9 cellular contexts compared by ENCODE assay signal in the genomic region with DNA sequence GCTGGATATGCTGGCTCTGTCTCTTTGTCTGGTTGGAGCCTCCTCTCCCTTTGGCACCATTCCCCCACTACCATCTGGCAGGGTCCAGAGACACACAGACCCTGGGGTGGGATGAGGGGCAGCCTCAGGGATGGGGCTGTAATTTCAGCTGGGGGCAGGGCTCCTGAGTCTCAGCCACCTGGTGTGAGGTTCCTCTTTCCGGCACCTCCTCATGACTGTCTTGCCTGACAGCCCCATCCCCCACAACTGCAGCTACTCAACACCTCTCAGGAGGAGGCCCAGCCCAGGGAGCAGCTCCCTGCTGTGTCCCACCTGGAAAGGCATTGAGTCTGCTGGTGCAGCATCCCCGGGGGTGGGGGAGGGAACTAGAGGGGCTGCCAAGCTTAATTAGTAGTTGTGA. TPM values are rescaled to one million over a fixed set of nuclear protein-coding genes. Genes with fewer than 3 reads are reported as not detected.
DNase-seq lines count a peak whose midpoint lies in the region; ATAC-seq and TF ChIP-seq lines count a peak whose summit lies in the region.
"Had no signal": no experiment of that assay in that cellular context is flagged by ENCODE, and none has a peak within 500 bp of the region (broad histone marks: within the 10 kb centered on the region; RNA-seq: fewer than 3 reads in every experiment).

No MANE protein-coding gene starts in this region.

- H3K27me3 Mint-ChIP-seq in activated naive CD8-positive, alpha-beta T cell, result no peaks in the 10 kb centered on the region
- no peaks in the 10 kb centered on the region for H3K27me3 Mint-ChIP-seq in activated naive CD8-positive, alpha-beta T cell treated with anti-CD3 and anti-CD28 coated beads, Interleukin-2, amount 50 U/mL, for 24 hours
- no peaks in the 10 kb centered on the region for H3K27me3 Mint-ChIP-seq in stimulated activated memory B cell treated with anti-CD40 and anti-IgM and Interleukin-4, amounts not matched to agents 10 μg/mL and 1 μg/mL and 100 μg/mL, for 72 hours

- no peak overlapping the region for H3K4me3 Mint-ChIP-seq in activated naive CD8-positive, alpha-beta T cell
- H3K4me3 Mint-ChIP-seq in activated naive CD8-positive, alpha-beta T cell treated with anti-CD3 and anti-CD28 coated beads, Interleukin-2, amount 50 U/mL, for 24 hours, result no peak overlapping the region
- no peak overlapping the region for H3K4me3 Mint-ChIP-seq in stimulated activated memory B cell treated with anti-CD40 and anti-IgM and Interleukin-4, amounts not matched to agents 10 μg/mL and 1 μg/mL and 100 μg/mL, for 72 hours

- ATAC-seq in activated naive CD8-positive, alpha-beta T cell treated with anti-CD3 and anti-CD28 coated beads, Interleukin-2, amount 50 U/mL, for 24 hours, result no peak
- ATAC-seq in HG03039 (IDR thresholded peaks at IDR 0.05; ENCODE audit: unreplicated experiment), result peak; percentile 50
- ATAC-seq in stimulated activated memory B cell treated with anti-CD40 and anti-IgM and Interleukin-4, amounts not matched to agents 10 μg/mL and 1 μg/mL and 100 μg/mL, for 72 hours, result peak; percentile 88
- no peak for ATAC-seq in activated naive CD4-positive, alpha-beta T cell treated with anti-CD3 and anti-CD28 coated beads, Interleukin-2, amount 50 U/mL, for 72 hours

- H3K4me3 ChIP-seq in esophagus squamous epithelium, result no peak overlapping the region

- peaks cover 35% of the 10 kb centered on the region for H3K4me1 Mint-ChIP-seq in activated naive CD8-positive, alpha-beta T cell (ENCODE audit: low read depth)
- H3K4me1 Mint-ChIP-seq in activated naive CD8-positive, alpha-beta T cell treated with anti-CD3 and anti-CD28 coated beads, Interleukin-2, amount 50 U/mL, for 24 hours, result peaks cover 28% of the 10 kb centered on the region
- H3K4me1 Mint-ChIP-seq in stimulated activated memory B cell treated with anti-CD40 and anti-IgM and Interleukin-4, amounts not matched to agents 10 μg/mL and 1 μg/mL and 100 μg/mL, for 72 hours, result peaks cover 48% of the 10 kb centered on the region

- no peaks in the 10 kb centered on the region for H3K9me3 Mint-ChIP-seq in activated naive CD8-positive, alpha-beta T cell (ENCODE audit: low read depth)
- no peaks in the 10 kb centered on the region for H3K9me3 Mint-ChIP-seq in activated naive CD8-positive, alpha-beta T cell treated with anti-CD3 and anti-CD28 coated beads, Interleukin-2, amount 50 U/mL, for 24 hours
- H3K9me3 Mint-ChIP-seq in stimulated activated memory B cell treated with anti-CD40 and anti-IgM and Interleukin-4, amounts not matched to agents 10 μg/mL and 1 μg/mL and 100 μg/mL, for 72 hours, result no peaks in the 10 kb centered on the region
- H3K9me3 Mint-ChIP-seq in activated naive CD4-positive, alpha-beta T cell treated with anti-CD3 and anti-CD28 coated beads, Interleukin-2, amount 50 U/mL, for 72 hours, result no peaks in the 10 kb centered on the region

- no peaks in the 10 kb centered on the region for H3K9me3 ChIP-seq in esophagus squamous epithelium

- WGBS in esophagus squamous epithelium, 2 donors, result no CpG with 5 or more reads among the region's 2 CpGs

- TF ChIP-seq POLR2A in esophagus squamous epithelium (IDR thresholded peaks at IDR 0.05), result no peak

- intact Hi-C loops in esophagus squamous epithelium (cut with DNase I), result loop anchor here (5.0 kb wide), 1 partner anchor 61 kb away; no protein-coding TSS in a partner anchor

- H3K27ac Mint-ChIP-seq in activated naive CD8-positive, alpha-beta T cell, result peak overlapping the region; percentile 58
- H3K27ac Mint-ChIP-seq in activated naive CD8-positive, alpha-beta T cell treated with anti-CD3 and anti-CD28 coated beads, Interleukin-2, amount 50 U/mL, for 24 hours, result no peak overlapping the region
- H3K27ac Mint-ChIP-seq in stimulated activated memory B cell treated with anti-CD40 and anti-IgM and Interleukin-4, amounts not matched to agents 10 μg/mL and 1 μg/mL and 100 μg/mL, for 72 hours, result peak overlapping the region; percentile 100
- peak overlapping the region in 1 of 2 donors; percentile 31 for H3K27ac Mint-ChIP-seq in activated naive CD4-positive, alpha-beta T cell treated with anti-CD3 and anti-CD28 coated beads, Interleukin-2, amount 50 U/mL, for 72 hours

- no peak for TF ChIP-seq CTCF in esophagus squamous epithelium (IDR thresholded peaks at IDR 0.05)

- H3K27ac ChIP-seq in esophagus squamous epithelium, result no peak overlapping the region

- H3K4me1 ChIP-seq in esophagus squamous epithelium, result peaks cover 6 to 36% (median 21%) of the 10 kb centered on the region in 3 donors

- no peak for DNase-seq in activated naive CD8-positive, alpha-beta T cell treated with anti-CD3 and anti-CD28 coated beads, Interleukin-2, amount 50 U/mL, for 24 hours
- DNase-seq in NCI-H446 (lab: John Stamatoyannopoulos, UW) (peak; percentile 54 to 83), middle frontal gyrus (ENCODE audit: extremely low spot score, low spot score) (no peak), esophagus squamous epithelium (lab: John Stamatoyannopoulos, UW) (no peak)
- no peak for DNase-seq in activated naive CD4-positive, alpha-beta T cell treated with anti-CD3 and anti-CD28 coated beads, Interleukin-2, amount 50 U/mL, for 72 hours (ENCODE audit: low spot score in 2 of 2)
- DNase-seq: DND-41 had no signal

- H3K27me3 ChIP-seq in esophagus squamous epithelium, result no peaks in the 10 kb centered on the region

- H3K36me3 ChIP-seq in esophagus squamous epithelium, result no peaks in the 10 kb centered on the region

- no peaks in the 10 kb centered on the region for H3K36me3 Mint-ChIP-seq in activated naive CD8-positive, alpha-beta T cell
- H3K36me3 Mint-ChIP-seq in activated naive CD8-positive, alpha-beta T cell treated with anti-CD3 and anti-CD28 coated beads, Interleukin-2, amount 50 U/mL, for 24 hours (ENCODE audit: low read depth), result no peaks in the 10 kb centered on the region
- H3K36me3 Mint-ChIP-seq in stimulated activated memory B cell treated with anti-CD40 and anti-IgM and Interleukin-4, amounts not matched to agents 10 μg/mL and 1 μg/mL and 100 μg/mL, for 72 hours, result no peaks in the 10 kb centered on the region
- H3K36me3 Mint-ChIP-seq in activated naive CD4-positive, alpha-beta T cell treated with anti-CD3 and anti-CD28 coated beads, Interleukin-2, amount 50 U/mL, for 72 hours, result peaks cover 0 to 7% of the 10 kb centered on the region in 2 donors

RNA-seq across cellular contexts. Expression of a gene that starts 11.7 kb away (rescaled TPM):
- 1,000 to 10,000 TPM; 1,098 to 4,026 (median 2,484) TPM for total RNA-seq in esophagus squamous epithelium
- 1,000 to 10,000 TPM; 2,876 to 3,412 TPM for total RNA-seq in activated naive CD4-positive, alpha-beta T cell treated with anti-CD3 and anti-CD28 coated beads, Interleukin-2, amount 50 U/mL, for 72 hours

RNA-seq across cellular contexts. Expression of a gene that starts 46.7 kb away (rescaled TPM):
- total RNA-seq in esophagus squamous epithelium, result 100 to 1,000 TPM in 3 of 4 donors, 10 to 100 TPM in 1; 76.5 to 205 (median 118) TPM
- total RNA-seq in activated naive CD4-positive, alpha-beta T cell treated with anti-CD3 and anti-CD28 coated beads, Interleukin-2, amount 50 U/mL, for 72 hours, result 1 to 10 TPM in 1 of 2 donors, under 1 TPM in 1; 0.87 to 4.5 TPM

RNA-seq across cellular contexts. Expression of a gene that starts 48.5 kb away (rescaled TPM):
- total RNA-seq in esophagus squamous epithelium, result 1,000 to 10,000 TPM in 1 of 4 donors, 100 to 1,000 TPM in 2, 10 to 100 TPM in 1; 91.0 to 1,037 (median 261) TPM
- 100 to 1,000 TPM; 249 to 277 TPM for total RNA-seq in activated naive CD4-positive, alpha-beta T cell treated with anti-CD3 and anti-CD28 coated beads, Interleukin-2, amount 50 U/mL, for 72 hours

Comparison
In these comparisons a context has a peak if more than half of its experiments do, and no peak if none do; other contexts are left out.
1. ATAC-seq: peak in HG03039 (single experiment) and stimulated activated memory B cell treated with anti-CD40 and anti-IgM and Interleukin-4, amounts not matched to agents 10 μg/mL and 1 μg/mL and 100 μg/mL, for 72 hours (single experiment); none in activated naive CD8-positive, alpha-beta T cell treated with anti-CD3 and anti-CD28 coated beads, Interleukin-2, amount 50 U/mL, for 24 hours (single experiment) and activated naive CD4-positive, alpha-beta T cell treated with anti-CD3 and anti-CD28 coated beads, Interleukin-2, amount 50 U/mL, for 72 hours (0 of 2).
2. DNase-seq: peak in NCI-H446 (2 of 2); none in activated naive CD8-positive, alpha-beta T cell treated with anti-CD3 and anti-CD28 coated beads, Interleukin-2, amount 50 U/mL, for 24 hours (single experiment), middle frontal gyrus (single experiment), esophagus squamous epithelium (single experiment) and activated naive CD4-positive, alpha-beta T cell treated with anti-CD3 and anti-CD28 coated beads, Interleukin-2, amount 50 U/mL, for 72 hours (0 of 2).
3. RNA of a gene that starts 46.7 kb away (total RNA-seq): 76.5 to 205 TPM in esophagus squamous epithelium; 0.87 to 4.5 TPM in activated naive CD4-positive, alpha-beta T cell treated with anti-CD3 and anti-CD28 coated beads, Interleukin-2, amount 50 U/mL, for 72 hours; every median in the first group is over 10 times any median in the second.